ENCODE assay signal across 18 cellular contexts in genomic region chr1:51833700-51834099, GRCh38. TPM values are rescaled to one million over a fixed set of nuclear protein-coding genes. Genes with fewer than 3 reads are reported as not detected.
DNase-seq lines count a peak whose midpoint lies in the region; ATAC-seq, FAIRE-seq and TF ChIP-seq lines count a peak whose summit lies in the region.
"Had no signal": no experiment of that assay in that cellular context is flagged by ENCODE, and none has a peak within 500 bp of the region (broad histone marks: within the 10 kb centered on the region; RNA-seq: fewer than 3 reads in every experiment).

No MANE protein-coding gene starts in this region.

- H3K18ac ChIP-seq in mesenchymal stem cell (ENCODE audit: low read depth in 1 of 2, low read length in 2 of 2): no peak overlapping the region

- H3K9ac ChIP-seq in astrocyte (ENCODE audit: low read length) (no peak overlapping the region), mesenchymal stem cell (ENCODE audit: low read length) (no peak overlapping the region)

- H3K23ac ChIP-seq in mesenchymal stem cell (ENCODE audit: low read length in 2 of 2): no peak overlapping the region

- H3K4me3 Mint-ChIP-seq in HFFc6: no peak overlapping the region
- no peak overlapping the region for H3K4me3 Mint-ChIP-seq in astrocyte (ENCODE audit: unreplicated experiment)
- no peak overlapping the region for H3K4me3 Mint-ChIP-seq in CD14-positive monocyte
- H3K4me3 Mint-ChIP-seq: CD4-positive, alpha-beta T cell; T-helper 1 cell treated with Interleukin-12 subunit alpha and Interleukin-12 subunit beta and Interleukin-4 antibody, amounts not matched to agents 30 μg/mL and 1 μg/mL, for 36 hours had no signal

- intact Hi-C loops in CD14-positive monocyte (cut with micrococcal nuclease): no loop called here

- H3K27ac ChIP-seq in astrocyte (ENCODE audit: low read depth, low read length) (no peak overlapping the region), mesenchymal stem cell (ENCODE audit: low read length, poor library complexity, severe bottlenecking) (no peak overlapping the region)

- no peak overlapping the region for H2BK5ac ChIP-seq in mesenchymal stem cell (ENCODE audit: low read depth, low read length, poor library complexity, severe bottlenecking)

- H3K27me3 Mint-ChIP-seq in HFFc6 (ENCODE audit: insufficient read depth): no peaks in the 10 kb centered on the region
- H3K27me3 Mint-ChIP-seq in astrocyte (ENCODE audit: low read depth, unreplicated experiment): no peaks in the 10 kb centered on the region
- H3K27me3 Mint-ChIP-seq in CD14-positive monocyte (ENCODE audit: low read depth in 3 of 3): no peaks in the 10 kb centered on the region
- H3K27me3 Mint-ChIP-seq: CD4-positive, alpha-beta T cell had no signal

- TF ChIP-seq CTCF in HFFc6 (IDR thresholded peaks at IDR 0.05) (no peak), astrocyte (IDR thresholded peaks at IDR 0.05; ENCODE audit: insufficient read depth, low read depth, low read length) (no peak), CD14-positive monocyte (IDR thresholded peaks at IDR 0.05) (no peak)

- H3K27me3 ChIP-seq in astrocyte (ENCODE audit: insufficient read depth, low read length): no peaks in the 10 kb centered on the region
- H3K27me3 ChIP-seq in mesenchymal stem cell (ENCODE audit: control insufficient read depth in 1 of 2, insufficient read depth in 1 of 2, low read length in 2 of 2): no peaks in the 10 kb centered on the region
- H3K27me3 ChIP-seq: MG63 had no signal

- no peak overlapping the region for H2BK120ac ChIP-seq in mesenchymal stem cell (ENCODE audit: low read depth, low read length)

- no peak overlapping the region for H4K91ac ChIP-seq in mesenchymal stem cell (ENCODE audit: low read length)

- no peak overlapping the region for H3K14ac ChIP-seq in mesenchymal stem cell (ENCODE audit: low read length in 2 of 2)

- DNase-seq in Daoy (ENCODE audit: low read depth) (peak; percentile 6), HFFc6 (no peak), astrocyte (ENCODE audit: low read depth) (peak; percentile 4), mesenchymal stem cell (peak; percentile 24), CD14-positive monocyte (ENCODE audit: low spot score) (no peak), 8988T (no peak)
- DNase-seq: CD4-positive, alpha-beta T cell; DMS79 treated with DMSO at 0.1 percent for 48 hours; KG1; MG63; NCI-H1092 treated with DMSO at 0.1 percent for 48 hours; NCI-H510A treated with DMSO at 0.1 percent for 48 hours; NCI-H82; SHP77 had no signal

- H2AFZ ChIP-seq in astrocyte (ENCODE audit: low read depth, low read length) (no peak overlapping the region), mesenchymal stem cell (ENCODE audit: low read depth, low read length) (no peak overlapping the region)

- H3K27ac Mint-ChIP-seq in HFFc6 (peak overlapping the region; percentile 40; the same call in 1 of the 2 replicates), astrocyte (ENCODE audit: unreplicated experiment) (no peak overlapping the region), CD14-positive monocyte (peak overlapping the region in 2 of 7 donors; percentile 13 to 33)
- H3K27ac Mint-ChIP-seq: CD4-positive, alpha-beta T cell; T-helper 1 cell treated with Interleukin-12 subunit alpha and Interleukin-12 subunit beta and Interleukin-4 antibody, amounts not matched to agents 30 μg/mL and 1 μg/mL, for 36 hours had no signal

- no peak for ATAC-seq in HG02678 (IDR thresholded peaks at IDR 0.05; ENCODE audit: unreplicated experiment)

- peaks cover 12% of the 10 kb centered on the region for H3K79me1 ChIP-seq in mesenchymal stem cell (replicated peaks; ENCODE audit: low read length, poor library complexity, severe bottlenecking)

- no peaks in the 10 kb centered on the region for H3K4me1 ChIP-seq in astrocyte (ENCODE audit: insufficient read depth, low read length)
- no peaks in the 10 kb centered on the region for H3K4me1 ChIP-seq in mesenchymal stem cell (ENCODE audit: control insufficient read depth, insufficient read depth, low read depth, low read length)
- H3K4me1 ChIP-seq: HAP-1 had no signal

- H3K79me2 ChIP-seq in astrocyte (ENCODE audit: insufficient read depth, low read length): no peaks in the 10 kb centered on the region

- H2BK12ac ChIP-seq in mesenchymal stem cell (ENCODE audit: low read length in 2 of 2): no peak overlapping the region

- FAIRE-seq in astrocyte (lab: Jason Lieb, UNC): no peak
- FAIRE-seq: GM12892 had no signal

- peaks cover 10% of the 10 kb centered on the region for H3K36me3 ChIP-seq in astrocyte (ENCODE audit: insufficient read depth, low read length)
- peaks cover 11 to 59% of the 10 kb centered on the region in 2 experiments for H3K36me3 ChIP-seq in mesenchymal stem cell (ENCODE audit: control insufficient read depth in 1 of 2, insufficient read depth in 2 of 2, low read depth in 1 of 2, low read length in 2 of 2)

- no peak overlapping the region for H4K8ac ChIP-seq in mesenchymal stem cell (ENCODE audit: low read length)

- H2BK15ac ChIP-seq in mesenchymal stem cell (ENCODE audit: low read depth, poor library complexity, severe bottlenecking): no peak overlapping the region

- no peak overlapping the region for H3K4me2 ChIP-seq in astrocyte (ENCODE audit: low read length)
- H3K4me2 ChIP-seq in mesenchymal stem cell (ENCODE audit: low read length, poor library complexity, severe bottlenecking): no peak overlapping the region

- peaks cover 13% of the 10 kb centered on the region for H3K4me1 Mint-ChIP-seq in HFFc6 (ENCODE audit: low read depth)
- H3K4me1 Mint-ChIP-seq in astrocyte (ENCODE audit: low read depth, unreplicated experiment): no peaks in the 10 kb centered on the region
- no peaks in the 10 kb centered on the region for H3K4me1 Mint-ChIP-seq in CD14-positive monocyte

- no peaks in the 10 kb centered on the region for H4K20me1 ChIP-seq in astrocyte (ENCODE audit: insufficient read depth, low read length)

- 85% methylated on average over 1 of the region's 2 CpGs for WGBS in mesenchymal stem cell

- no peaks in the 10 kb centered on the region for H3K9me3 Mint-ChIP-seq in HFFc6
- H3K9me3 Mint-ChIP-seq in astrocyte (ENCODE audit: unreplicated experiment): peaks cover 2% of the 10 kb centered on the region
- peaks cover 0 to 3% (median 0%) of the 10 kb centered on the region in 7 donors for H3K9me3 Mint-ChIP-seq in CD14-positive monocyte
- H3K9me3 Mint-ChIP-seq: CD4-positive, alpha-beta T cell; T-helper 1 cell treated with Interleukin-12 subunit alpha and Interleukin-12 subunit beta and Interleukin-4 antibody, amounts not matched to agents 30 μg/mL and 1 μg/mL, for 36 hours had no signal

- H3K4ac ChIP-seq in mesenchymal stem cell (ENCODE audit: low read depth in 1 of 2, low read length in 2 of 2): no peak overlapping the region

- H3K9me3 ChIP-seq in astrocyte (ENCODE audit: insufficient read depth, low read depth, low read length) (no peaks in the 10 kb centered on the region), mesenchymal stem cell (ENCODE audit: control insufficient read depth, low read length) (no peaks in the 10 kb centered on the region)
- H3K9me3 ChIP-seq: HAP-1, MG63 had no signal

- peaks cover 26% of the 10 kb centered on the region for H3K36me3 Mint-ChIP-seq in HFFc6 (ENCODE audit: low read depth)
- H3K36me3 Mint-ChIP-seq in astrocyte (ENCODE audit: low read depth, unreplicated experiment): peaks cover 10% of the 10 kb centered on the region
- H3K36me3 Mint-ChIP-seq in CD14-positive monocyte: peaks cover 58 to 80% of the 10 kb centered on the region in 2 donors

- H3K4me3 ChIP-seq in astrocyte (ENCODE audit: insufficient read depth, low read depth, low read length) (no peak overlapping the region), mesenchymal stem cell (ENCODE audit: insufficient read depth in 1 of 2, low read depth in 1 of 2, low read length in 2 of 2) (no peak overlapping the region)
- H3K4me3 ChIP-seq: HAP-1, MG63 had no signal

- H2AK5ac ChIP-seq in mesenchymal stem cell (ENCODE audit: low read length, severe bottlenecking): no peak overlapping the region

RNA-seq across cellular contexts. Expression of gene NRDC, which starts 44.8 kb away (rescaled TPM):
- total RNA-seq in Daoy (2014; rRNA removed; shearing (Covaris generic)): 47.0 and 56.8 TPM in 2 replicates
- 100 to 1,000 TPM; 186 to 207 (median 193) TPM for total RNA-seq in HFFc6 (2021; fragmentation: NEBNext Ultra II Directional; extraction: Animal tissue kit (Norgen Biotek cat#: 25700))
- total RNA-seq in astrocyte: 150 and 170 TPM in 2 replicates
- polyA plus RNA-seq in mesenchymal stem cell (2013, experiment 1 of 2): 102 TPM
- 96.9 TPM for polyA plus RNA-seq in mesenchymal stem cell (2013, experiment 2 of 2)
- 10 to 100 TPM; 66.8 to 74.3 TPM for polyA plus RNA-seq in CD14-positive monocyte

Comparison
In these comparisons a context has a peak if more than half of its experiments do, and no peak if none do; other contexts are left out.
1. DNase-seq: peak in Daoy (single experiment), astrocyte (single experiment) and mesenchymal stem cell (single experiment); none in HFFc6 (single experiment), CD14-positive monocyte (single experiment) and 8988T (single experiment).